ENCODE assay signal across 27 cellular contexts in genomic region chr10:48587819-48588218, GRCh38.
"Had no signal": no experiment of that assay in that cellular context is flagged by ENCODE, and none has a peak within 500 bp of the region (broad histone marks: within the 10 kb centered on the region; RNA-seq: fewer than 3 reads in every experiment).

No MANE protein-coding gene starts in this region.

- H3K4me1 ChIP-seq: SJSA1 had no signal

- H3K4me1 Mint-ChIP-seq: T-cell had no signal

- FAIRE-seq: HTR-8/SVneo had no signal

- H3K9me3 ChIP-seq: SJSA1 had no signal

- H3K27ac ChIP-seq: HL-60, SJSA1, SK-N-MC had no signal

- H3K36me3 ChIP-seq: SJSA1 had no signal

- H3K27me3 ChIP-seq: MG63, SJSA1 had no signal

- DNase-seq: Karpas-422, KG1, MG63, NCI-H1092, NCI-H1105 treated with DMSO at 0.1 percent for 48 hours, NCI-H1417 treated with DMSO at 0.1 percent for 48 hours, NCI-H146, NCI-H1694 treated with DMSO at 0.1 percent for 48 hours, NCI-H1930, NCI-H2081, NCI-H2107, NCI-H2227 treated with DMSO at 0.1 percent for 48 hours, NCI-H446, NCI-H510A, NCI-H524 treated with DMSO at 0.1 percent for 48 hours, NCI-H69, NCI-H774, PC-3, SIG-M5, SW 1271, T-cell had no signal

- H3K4me3 ChIP-seq: MG63, SJSA1, SK-N-MC had no signal

- H3K27ac Mint-ChIP-seq: T-cell had no signal

- H3K36me3 Mint-ChIP-seq: T-cell had no signal

- H3K4me3 Mint-ChIP-seq: T-cell had no signal

- ATAC-seq: Panc1, PC-3, Right ventricle myocardium inferior, T-cell had no signal
